ENCODE assay signal across 12 cellular contexts in the genomic region with DNA sequence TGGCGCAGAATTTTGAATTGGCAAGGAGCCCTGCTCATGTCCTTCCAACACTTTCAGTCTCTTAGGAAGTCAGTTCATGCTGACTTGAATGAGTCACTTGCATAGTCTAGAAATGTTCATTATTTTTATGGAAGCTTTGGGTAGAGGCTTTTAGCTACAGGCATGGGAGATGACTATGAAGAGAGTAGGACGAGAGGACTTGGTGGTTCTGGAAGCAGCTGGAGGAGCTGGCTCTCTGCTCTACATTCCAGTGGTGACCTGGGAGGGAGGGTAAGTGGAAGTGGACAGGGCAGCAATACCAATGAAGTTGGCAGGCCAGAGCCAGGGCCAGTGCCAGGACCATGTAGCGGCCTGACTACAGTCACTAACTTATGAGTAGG. TPM values are rescaled to one million over a fixed set of nuclear protein-coding genes. Genes with fewer than 3 reads are reported as not detected.
DNase-seq lines count a peak whose midpoint lies in the region; ATAC-seq and TF ChIP-seq lines count a peak whose summit lies in the region.
"Had no signal": no experiment of that assay in that cellular context is flagged by ENCODE, and none has a peak within 500 bp of the region (broad histone marks: within the 10 kb centered on the region; RNA-seq: fewer than 3 reads in every experiment).

No MANE protein-coding gene starts in this region.

- H3K4me1 Mint-ChIP-seq in activated naive CD8-positive, alpha-beta T cell (ENCODE audit: low read depth), result peaks cover 25% of the 10 kb centered on the region
- peaks cover 32% of the 10 kb centered on the region for H3K4me1 Mint-ChIP-seq in activated naive CD8-positive, alpha-beta T cell treated with anti-CD3 and anti-CD28 coated beads for 36 hours

- ATAC-seq in upper lobe of right lung (peak; percentile 27), HG03439 (IDR thresholded peaks at IDR 0.05; ENCODE audit: unreplicated experiment) (no peak), HG03280 (IDR thresholded peaks at IDR 0.05; ENCODE audit: unreplicated experiment) (no peak)
- ATAC-seq: stimulated activated memory B cell treated with anti-CD40 and anti-IgM and Interleukin-4, amounts not matched to agents 10 μg/mL and 1 μg/mL and 100 μg/mL, for 72 hours had no signal

- TF ChIP-seq CTCF in upper lobe of right lung (IDR thresholded peaks at IDR 0.05) (no peak), esophagus squamous epithelium (IDR thresholded peaks at IDR 0.05) (no peak)

- no peak for TF ChIP-seq POLR2A in esophagus squamous epithelium (IDR thresholded peaks at IDR 0.05)

- peaks cover 30% of the 10 kb centered on the region for H3K4me1 ChIP-seq in upper lobe of right lung
- peaks cover 3 to 33% (median 16%) of the 10 kb centered on the region in 3 donors for H3K4me1 ChIP-seq in esophagus squamous epithelium

- H3K9me3 Mint-ChIP-seq in activated naive CD8-positive, alpha-beta T cell (ENCODE audit: low read depth), result no peaks in the 10 kb centered on the region
- no peaks in the 10 kb centered on the region for H3K9me3 Mint-ChIP-seq in activated naive CD8-positive, alpha-beta T cell treated with anti-CD3 and anti-CD28 coated beads for 36 hours
- H3K9me3 Mint-ChIP-seq: stimulated activated memory B cell treated with anti-CD40 and anti-IgM and Interleukin-4, amounts not matched to agents 10 μg/mL and 1 μg/mL and 100 μg/mL, for 72 hours had no signal

- no peak for DNase-seq in activated naive CD8-positive, alpha-beta T cell treated with anti-CD3 and anti-CD28 coated beads for 36 hours
- DNase-seq in dermis blood vessel endothelial cell (peak; percentile 78), lung microvascular endothelial cell (ENCODE audit: low read depth in 2 of 2) (peak; percentile 26 to 80), upper lobe of right lung (no peak), esophagus squamous epithelium (lab: John Stamatoyannopoulos, UW) (no peak)

- no peak overlapping the region for H3K4me3 ChIP-seq in upper lobe of right lung
- H3K4me3 ChIP-seq in esophagus squamous epithelium, result no peak overlapping the region
- H3K4me3 ChIP-seq: spleen had no signal

- H3K9me3 ChIP-seq in upper lobe of right lung, result no peaks in the 10 kb centered on the region
- H3K9me3 ChIP-seq in esophagus squamous epithelium, result no peaks in the 10 kb centered on the region
- H3K9me3 ChIP-seq: spleen had no signal

- intact Hi-C loops in upper lobe of right lung (cut with DNase I), result no loop called here
- intact Hi-C loops in esophagus squamous epithelium (cut with DNase I), result no loop called here

- 57 to 65% methylated on average over 3 of the region's 3 CpGs for WGBS in esophagus squamous epithelium, 2 donors

- H3K36me3 ChIP-seq in upper lobe of right lung, result peaks cover 42% of the 10 kb centered on the region
- H3K36me3 ChIP-seq in esophagus squamous epithelium, result peaks cover 0 to 61% (median 10%) of the 10 kb centered on the region in 3 donors

- no peak overlapping the region for H3K4me3 Mint-ChIP-seq in activated naive CD8-positive, alpha-beta T cell
- no peak overlapping the region for H3K4me3 Mint-ChIP-seq in activated naive CD8-positive, alpha-beta T cell treated with anti-CD3 and anti-CD28 coated beads for 36 hours
- H3K4me3 Mint-ChIP-seq: stimulated activated memory B cell treated with anti-CD40 and anti-IgM and Interleukin-4, amounts not matched to agents 10 μg/mL and 1 μg/mL and 100 μg/mL, for 72 hours had no signal

- H3K27ac Mint-ChIP-seq in activated naive CD8-positive, alpha-beta T cell, result peak overlapping the region; percentile 51
- no peak overlapping the region for H3K27ac Mint-ChIP-seq in activated naive CD8-positive, alpha-beta T cell treated with anti-CD3 and anti-CD28 coated beads for 36 hours
- H3K27ac Mint-ChIP-seq: stimulated activated memory B cell treated with anti-CD40 and anti-IgM and Interleukin-4, amounts not matched to agents 10 μg/mL and 1 μg/mL and 100 μg/mL, for 72 hours had no signal

- H3K36me3 Mint-ChIP-seq in activated naive CD8-positive, alpha-beta T cell, result peaks cover 8% of the 10 kb centered on the region
- peaks cover 34% of the 10 kb centered on the region for H3K36me3 Mint-ChIP-seq in activated naive CD8-positive, alpha-beta T cell treated with anti-CD3 and anti-CD28 coated beads for 36 hours

- H3K27ac ChIP-seq in upper lobe of right lung (peak overlapping the region; percentile 8), esophagus squamous epithelium (peak overlapping the region in 1 of 4 donors; percentile 46)
- H3K27ac ChIP-seq: C4-2B had no signal

- H3K27me3 Mint-ChIP-seq in activated naive CD8-positive, alpha-beta T cell, result no peaks in the 10 kb centered on the region
- no peaks in the 10 kb centered on the region for H3K27me3 Mint-ChIP-seq in activated naive CD8-positive, alpha-beta T cell treated with anti-CD3 and anti-CD28 coated beads for 36 hours
- H3K27me3 Mint-ChIP-seq: stimulated activated memory B cell treated with anti-CD40 and anti-IgM and Interleukin-4, amounts not matched to agents 10 μg/mL and 1 μg/mL and 100 μg/mL, for 72 hours had no signal

- no peaks in the 10 kb centered on the region for H3K27me3 ChIP-seq in upper lobe of right lung
- H3K27me3 ChIP-seq in esophagus squamous epithelium, result peaks cover 0 to 8% (median 0%) of the 10 kb centered on the region in 4 donors
- H3K27me3 ChIP-seq: spleen had no signal

RNA-seq across cellular contexts. Expression of a gene that starts 7.3 kb away (rescaled TPM):
- total RNA-seq in activated naive CD8-positive, alpha-beta T cell treated with anti-CD3 and anti-CD28 coated beads for 36 hours, result 100 to 1,000 TPM; 175 to 177 TPM
- total RNA-seq in dermis blood vessel endothelial cell (91.2 and 135 TPM in 2 replicates), lung microvascular endothelial cell (65.8 and 97.8 TPM in 2 replicates), upper lobe of right lung (63.2 TPM), esophagus squamous epithelium (10 to 100 TPM; 49.5 to 98.5 (median 64.9) TPM)

RNA-seq across cellular contexts. Expression of a gene that starts 7.4 kb away (rescaled TPM):
- 1 to 10 TPM; 5.0 to 6.8 TPM for total RNA-seq in activated naive CD8-positive, alpha-beta T cell treated with anti-CD3 and anti-CD28 coated beads for 36 hours
- 3.2 and 5.4 TPM in 2 replicates for total RNA-seq in dermis blood vessel endothelial cell
- total RNA-seq in lung microvascular endothelial cell, result 1.5 and 1.8 TPM in 2 replicates
- 3.8 TPM for total RNA-seq in upper lobe of right lung
- total RNA-seq in esophagus squamous epithelium, result 1 to 10 TPM; 2.1 to 4.2 (median 3.0) TPM

RNA-seq across cellular contexts. Expression of a gene that starts 9.2 kb away (rescaled TPM):
- total RNA-seq in activated naive CD8-positive, alpha-beta T cell treated with anti-CD3 and anti-CD28 coated beads for 36 hours, result not detected
- total RNA-seq in dermis blood vessel endothelial cell (not detected in 2 replicates), lung microvascular endothelial cell (not detected in 2 replicates), upper lobe of right lung (0.20 TPM), esophagus squamous epithelium (under 1 TPM in 1 of 4 donors, not detected in 3; 0.57 TPM)
- total RNA-seq: T-helper 1 cell treated with Interleukin-12 subunit alpha and Interleukin-12 subunit beta and Interleukin-4 antibody, amounts not matched to agents 30 ng/mL and 1 ng/mL, for 36 hours had no signal

RNA-seq across cellular contexts. Expression of a gene that starts 11.1 kb away (rescaled TPM):
- total RNA-seq in activated naive CD8-positive, alpha-beta T cell treated with anti-CD3 and anti-CD28 coated beads for 36 hours, result not detected
- total RNA-seq in dermis blood vessel endothelial cell, result 0.23 and 0.34 TPM in 2 replicates
- 0.20 and 0.22 TPM in 2 replicates for total RNA-seq in lung microvascular endothelial cell
- total RNA-seq in upper lobe of right lung, result 5.3 TPM
- total RNA-seq in esophagus squamous epithelium, result 10 to 100 TPM in 1 of 4 donors, 1 to 10 TPM in 1, under 1 TPM in 2; 0.11 to 10.7 (median 2.8) TPM
- total RNA-seq: T-helper 1 cell treated with Interleukin-12 subunit alpha and Interleukin-12 subunit beta and Interleukin-4 antibody, amounts not matched to agents 30 ng/mL and 1 ng/mL, for 36 hours had no signal

RNA-seq across cellular contexts. Expression of a gene that starts 31.4 kb away (rescaled TPM):
- 1 to 10 TPM; 2.1 to 3.4 TPM for total RNA-seq in activated naive CD8-positive, alpha-beta T cell treated with anti-CD3 and anti-CD28 coated beads for 36 hours
- 32.9 and 50.5 TPM in 2 replicates for total RNA-seq in dermis blood vessel endothelial cell
- total RNA-seq in lung microvascular endothelial cell, result 19.0 and 39.9 TPM in 2 replicates
- total RNA-seq in upper lobe of right lung, result 19.0 TPM
- total RNA-seq in esophagus squamous epithelium, result 10 to 100 TPM in 2 of 4 donors, 1 to 10 TPM in 2; 7.4 to 20.2 (median 10.4) TPM

Comparison
In these comparisons a context has a peak if more than half of its experiments do, and no peak if none do; other contexts are left out.
1. DNase-seq: peak in dermis blood vessel endothelial cell (single experiment) and lung microvascular endothelial cell (2 of 2); none in activated naive CD8-positive, alpha-beta T cell treated with anti-CD3 and anti-CD28 coated beads for 36 hours (single experiment), upper lobe of right lung (single experiment) and esophagus squamous epithelium (single experiment).